ENCODE assay signal across 1 cellular context in genomic region chr12:228846-229200, GRCh38.
TF ChIP-seq lines count a peak whose summit lies in the region.

No MANE protein-coding gene starts in this region.

TF ChIP-seq in IMR-90, 13 proteins besides CTCF, POLR2A, EP300 and RAD21 (continued from another document):
- TF ChIP-seq CEBPB (IDR thresholded peaks at IDR 0.05; ENCODE audit: low read depth, low read length) (no peak), RCOR1 (IDR thresholded peaks at IDR 0.05; ENCODE audit: insufficient replicate concordance, low read length) (no peak), FOS (IDR thresholded peaks at IDR 0.05; ENCODE audit: low read depth, low read length) (no peak), USF2 (IDR thresholded peaks at IDR 0.05; ENCODE audit: low read depth, low read length) (no peak), SMC3 (IDR thresholded peaks at IDR 0.05; ENCODE audit: low read depth, low read length) (no peak), NFE2L2 (IDR thresholded peaks at IDR 0.05; ENCODE audit: low read depth, low read length) (no peak)
